9 cellular contexts compared by ENCODE assay signal in genomic region chr12:7944760-7945159, GRCh38. TPM values are rescaled to one million over a fixed set of nuclear protein-coding genes. Genes with fewer than 3 reads are reported as not detected.
DNase-seq lines count a peak whose midpoint lies in the region; ATAC-seq, FAIRE-seq and TF ChIP-seq lines count a peak whose summit lies in the region.
"Not testable (repeated sequence)": the region's sequence is repeated elsewhere in the genome, so short reads cannot be mapped to it uniquely, and the experiment has no call there.
"Had no signal": no experiment of that assay in that cellular context is flagged by ENCODE, and none has a peak within 500 bp of the region (broad histone marks: within the 10 kb centered on the region; RNA-seq: fewer than 3 reads in every experiment).

No MANE protein-coding gene starts in this region.

- not testable (repeated sequence) for ATAC-seq in WTC11, left lobe of liver

- H3K9ac ChIP-seq in trophoblast cell (ENCODE audit: low read length) = not testable (repeated sequence)

- H3K4me1 ChIP-seq in trophoblast cell (ENCODE audit: control insufficient read depth in 1 of 2, insufficient read depth in 2 of 2, low read length in 2 of 2) = not testable (repeated sequence)

- not testable (repeated sequence) for H4K12ac ChIP-seq in trophoblast cell (ENCODE audit: low read depth, low read length)

- H3K9me3 ChIP-seq in trophoblast cell (ENCODE audit: insufficient read depth, low read depth, low read length) = not testable (repeated sequence)

- not testable (repeated sequence) for H3K4me3 ChIP-seq in trophoblast cell (ENCODE audit: low read depth, low read length)

- H2BK5ac ChIP-seq in trophoblast cell (ENCODE audit: low read depth, low read length, poor library complexity) = not testable (repeated sequence)

- H3K36me3 Mint-ChIP-seq in WTC11 = not testable (repeated sequence)

- not testable (repeated sequence) for H3K27me3 ChIP-seq in trophoblast cell (ENCODE audit: insufficient read depth, low read length)

- H3K79me2 ChIP-seq in trophoblast cell (ENCODE audit: control insufficient read depth, insufficient read depth, low read length, poor library complexity) = not testable (repeated sequence)

- not testable (repeated sequence) for H2AK5ac ChIP-seq in trophoblast cell (ENCODE audit: low read length)

- not testable (repeated sequence) for H3K79me1 ChIP-seq in trophoblast cell (ENCODE audit: low read length)

- not testable (repeated sequence) for H3K27ac Mint-ChIP-seq in WTC11

- not testable (repeated sequence) for H3K27me3 Mint-ChIP-seq in WTC11 (ENCODE audit: low read depth)

- H3K36me3 ChIP-seq in trophoblast cell (ENCODE audit: control insufficient read depth in 1 of 2, insufficient read depth in 2 of 2, low read length in 2 of 2) = not testable (repeated sequence)

- not testable (repeated sequence) for H3K14ac ChIP-seq in trophoblast cell (ENCODE audit: low read length)

- H3K18ac ChIP-seq in trophoblast cell (ENCODE audit: low read length) = not testable (repeated sequence)

- CTCF ChIA-PET in WTC11 (lab: Charles Lee) = interaction anchor here (0.9 kb wide), 1 partner anchor 302 kb away, joined by 3 read pairs; no protein-coding TSS in a partner anchor

- H2BK120ac ChIP-seq in trophoblast cell (ENCODE audit: insufficient read depth, low read length, poor library complexity) = not testable (repeated sequence)

- not testable (repeated sequence) for H3K27ac ChIP-seq in trophoblast cell (ENCODE audit: low read depth, low read length)

- not testable (repeated sequence) for H3K4ac ChIP-seq in trophoblast cell (ENCODE audit: low read depth, low read length)

- H3K4me3 Mint-ChIP-seq in WTC11 = not testable (repeated sequence)

- FAIRE-seq in HTR-8/SVneo (lab: Jason Lieb, UNC) = peak; percentile 48

- H3K9me3 Mint-ChIP-seq in WTC11 = not testable (repeated sequence)

- peak overlapping the region; percentile 37 for H4K91ac ChIP-seq in trophoblast cell (ENCODE audit: low read depth, low read length)

- POLR2A ChIA-PET in WTC11 (lab: Charles Lee) = interaction anchor here (0.7 to 1.1 kb wide), 2 partner anchors 9 to 16 kb away, joined by 3 to 4 read pairs; partner anchors contain the start of gene SLC2A3

- DNase-seq in HTR-8/SVneo (ENCODE audit: insufficient read length, low spot score); WTC11 (ENCODE audit: low spot score): not testable (repeated sequence)
- peak; percentile 34 for DNase-seq in activated CD8-positive, alpha-beta memory T cell treated with anti-CD3 and anti-CD28 coated beads, Interleukin-2, amount 50 U/mL, for 48 hours
- peak; percentile 54 for DNase-seq in activated effector memory CD4-positive, alpha-beta T cell treated with anti-CD3 and anti-CD28 coated beads, Interleukin-2, amount 50 U/mL, for 16 hours
- DNase-seq in islet precursor cell = peak; percentile 43
- peak; percentile 28 for DNase-seq in left lobe of liver (ENCODE audit: low spot score)
- DNase-seq in mesenteric fat pad (ENCODE audit: low spot score) = peak; percentile 22
- peak; percentile 49 to 60 for DNase-seq in trophoblast cell

- not testable (repeated sequence) for H3K23ac ChIP-seq in trophoblast cell (ENCODE audit: low read length)

- H2AFZ ChIP-seq in trophoblast cell (ENCODE audit: insufficient read depth, low read length, poor library complexity) = not testable (repeated sequence)

- not testable (repeated sequence) for TF ChIP-seq CTCF in WTC11 (IDR thresholded peaks at IDR 0.05)

- peaks cover 12% of the 10 kb centered on the region for H3K4me1 Mint-ChIP-seq in WTC11

- H4K8ac ChIP-seq in trophoblast cell (ENCODE audit: low read depth, low read length) = not testable (repeated sequence)

- no CpG with 5 or more reads among the region's 8 CpGs for WGBS in trophoblast cell (ENCODE audit: extremely low coverage, insufficient coverage, insufficient read length)

- not testable (repeated sequence) for H3K4me2 ChIP-seq in trophoblast cell (ENCODE audit: low read length)

- peak overlapping the region; percentile 14 for H2BK12ac ChIP-seq in trophoblast cell (ENCODE audit: low read length)

TF ChIP-seq in WTC11, 78 proteins besides CTCF, POLR2A, EP300 and RAD21:
- TF ChIP-seq ZNF121 (CRISPR knock-in tag; IDR thresholded peaks at IDR 0.05) = 0 out of 2 replicates have a peak, but pooled peaks have one; percentile 18

RNA-seq across cellular contexts. Expression of gene SLC2A3, which starts 8.8 kb away (rescaled TPM):
- total RNA-seq in WTC11 (2021) (717 to 819 TPM (median 816 TPM) in 3 replicates), left lobe of liver (9.4 TPM), mesenteric fat pad (238 TPM)
- 1,584 and 1,664 TPM in 2 replicates for polyA plus RNA-seq in trophoblast cell (2013)
- total RNA-seq: Calu3 had no signal

Comparison
In these comparisons a context has a peak if more than half of its experiments do, and no peak if none do; other contexts are left out.
1. RNA of gene SLC2A3, which starts 8.8 kb away (total RNA-seq): 717 to 819 TPM in WTC11 and 238 TPM in mesenteric fat pad (single experiment); 9.4 TPM in left lobe of liver (single experiment); every median in the first group is over 10 times any median in the second.